24 cellular contexts compared by ENCODE assay signal in genomic region chr1:37767488-37767887, GRCh38. TPM values are rescaled to one million over a fixed set of nuclear protein-coding genes. Genes with fewer than 3 reads are reported as not detected.
"Had no signal": no experiment of that assay in that cellular context is flagged by ENCODE, and none has a peak within 500 bp of the region (broad histone marks: within the 10 kb centered on the region; RNA-seq: fewer than 3 reads in every experiment).

No MANE protein-coding gene starts in this region.

- H2AFZ ChIP-seq: PC-9 had no signal

- H3K9me3 ChIP-seq: MG63, Peyer's patch, SJCRH30 had no signal

- H3K9me3 Mint-ChIP-seq: IgD-negative memory B cell had no signal

- H3K27me3 ChIP-seq: SJCRH30 had no signal

- H3K4me2 ChIP-seq: PC-9 had no signal

- H3K4me3 ChIP-seq: MG63, PC-9, Peyer's patch, SJCRH30 had no signal

- H3K27ac ChIP-seq: HL-60, PC-9, Peyer's patch, SJCRH30 had no signal

- ATAC-seq: Right ventricle myocardium inferior had no signal

- H3K36me3 ChIP-seq: MG63, Peyer's patch, SJCRH30 had no signal

- H3K36me3 Mint-ChIP-seq: IgD-negative memory B cell had no signal

- DNase-seq: KBM-7; MG63; NCI-H1092; NCI-H1105 treated with DMSO at 0.1 percent for 48 hours; NCI-H1417 treated with DMSO at 0.1 percent for 48 hours; NCI-H146; NCI-H1694 treated with DMSO at 0.1 percent for 48 hours; NCI-H1930; NCI-H2081; NCI-H2107; NCI-H2227 treated with DMSO at 0.1 percent for 48 hours; NCI-H524; NCI-H748 treated with DMSO at 0.1 percent for 48 hours; NK-92 treated with Interleukin-12 subunit alpha and Interleukin-12 subunit beta, amount 100 ng/mL, for 24 hours; OCI-M1; PC-9; Peyer's patch; SHP77 treated with DMSO at 0.1 percent for 48 hours; SJCRH30; SW 1271 had no signal

- H3K4me1 ChIP-seq: Peyer's patch, SJCRH30 had no signal

RNA-seq across cellular contexts. Expression of gene EPHA10, which starts 2.6 kb away (rescaled TPM):
- total RNA-seq: RPMI7951, SJCRH30 had no signal
- polyA plus RNA-seq: IgD-negative memory B cell had no signal
